ENCODE assay signal across 36 cellular contexts in genomic region chr9:102855646-102856045, GRCh38.
"Had no signal": no experiment of that assay in that cellular context is flagged by ENCODE, and none has a peak within 500 bp of the region (broad histone marks: within the 10 kb centered on the region; RNA-seq: fewer than 3 reads in every experiment).

No MANE protein-coding gene starts in this region.

- H3K27ac ChIP-seq: Peyer's patch, VCaP had no signal

- ATAC-seq: activated CD8-positive, alpha-beta memory T cell treated with anti-CD3 and anti-CD28 coated beads, Interleukin-2, amount 10 ng/mL, durations not matched to agents 7 days and 5 days; activated naive CD8-positive, alpha-beta T cell treated with anti-CD3 and anti-CD28 coated beads, Interleukin-2, amount 50 U/mL, for 24 hours; PC-3 had no signal

- DNase-seq: activated CD4-positive, alpha-beta memory T cell treated with anti-CD3 and anti-CD28 coated beads, Interleukin-2, amount 10 ng/mL, durations not matched to agents 7 days and 5 days; activated CD4-positive, alpha-beta T cell treated with anti-CD3 and anti-CD28 coated beads for 1 hour; activated CD4-positive, alpha-beta T cell treated with anti-CD3 and anti-CD28 coated beads for 48 hours; activated CD4-positive, CD25-positive, alpha-beta regulatory T cell; activated CD8-positive, alpha-beta memory T cell treated with anti-CD3 and anti-CD28 coated beads for 24 hours; activated CD8-positive, alpha-beta memory T cell treated with anti-CD3 and anti-CD28 coated beads, Interleukin-2, amount 10 ng/mL, durations not matched to agents 7 days and 5 days; activated CD8-positive, alpha-beta memory T cell treated with anti-CD3 and anti-CD28 coated beads, Interleukin-2, amount 50 U/mL, for 48 hours; activated effector memory CD4-positive, alpha-beta T cell treated with Interleukin-2 at 50 U/mL for 16 hours; activated naive CD4-positive, alpha-beta T cell treated with anti-CD3 and anti-CD28 coated beads, Interleukin-2, amount 10 ng/mL, durations not matched to agents 7 days and 5 days; activated naive CD8-positive, alpha-beta T cell treated with anti-CD3 and anti-CD28 coated beads, Interleukin-2, amount 50 U/mL, for 24 hours; activated T-cell treated with anti-CD3 and anti-CD28 coated beads, Interleukin-2, amount 50 U/mL, for 48 hours; amniotic stem cell; aorta; caudate nucleus; cerebellar nuclear complex; Karpas-422; MG63; NCI-H1048; NCI-H1105 treated with DMSO at 0.1 percent for 48 hours; NCI-H1436; NCI-H1694; NCI-H1930; NCI-H2081 treated with DMSO at 0.1 percent for 48 hours; NCI-H510A; NCI-H526; NCI-H748 treated with DMSO at 0.1 percent for 48 hours; NK-92 treated with Interleukin-12 subunit alpha and Interleukin-12 subunit beta, amount 100 ng/mL, for 24 hours; PC-3; Peyer's patch; RPMI8226; SIG-M5; SW 1271; T-helper 1 cell; T-helper 2 cell; T-helper 9 cell had no signal
